ENCODE assay signal across 8 cellular contexts in genomic region chr1:26529405-26529654, GRCh38. TPM values are rescaled to one million over a fixed set of nuclear protein-coding genes. Genes with fewer than 3 reads are reported as not detected.
DNase-seq lines count a peak whose midpoint lies in the region; ATAC-seq and TF ChIP-seq lines count a peak whose summit lies in the region.

No MANE protein-coding gene starts in this region.

- H3K4me3 ChIP-seq in BLaER1 treated with 17β-estradiol and CSF1 and Interleukin-3, amounts not matched to agents 10 nM and 100 nM, result peak overlapping the region; percentile 84 to 99 (median 96)
- H3K4me3 ChIP-seq in HUES6 (ENCODE audit: low read depth, low read length) (peak overlapping the region; percentile 61), breast epithelium (peak overlapping the region; percentile 53 to 99 (median 77))

- H3K27me3 ChIP-seq in BLaER1 treated with 17β-estradiol and CSF1 and Interleukin-3, amounts not matched to agents 10 nM and 100 nM, result no peaks in the 10 kb centered on the region
- H3K27me3 ChIP-seq in HUES6 (ENCODE audit: control insufficient read depth, insufficient read depth, low read length) (no peaks in the 10 kb centered on the region; the same call in 1 of the 2 replicates), breast epithelium (no peaks in the 10 kb centered on the region)

- intact Hi-C loops in breast epithelium (cut with DNase I; ENCODE audit: low total_unique reads), result no loop called here

- ATAC-seq in natural killer cell treated with Interleukin-12 subunit alpha and Interleukin-12 subunit beta and Interleukin-15 and Interleukin-18, amount 100 ng/mL, for 72 hours, result no peak
- ATAC-seq in GM21360 (IDR thresholded peaks at IDR 0.05; ENCODE audit: unreplicated experiment) (no peak), GM21526 (IDR thresholded peaks at IDR 0.05; ENCODE audit: low FRiP score, unreplicated experiment) (no peak)

- TF ChIP-seq CTCF in breast epithelium (IDR thresholded peaks at IDR 0.05), result no peak

- H3K27ac Mint-ChIP-seq in natural killer cell treated with Interleukin-12 subunit alpha and Interleukin-12 subunit beta and Interleukin-15 and Interleukin-18, amount 100 ng/mL, for 72 hours, result peak overlapping the region; percentile 69 to 90

- H3K9me3 Mint-ChIP-seq in natural killer cell treated with Interleukin-12 subunit alpha and Interleukin-12 subunit beta and Interleukin-15 and Interleukin-18, amount 100 ng/mL, for 72 hours, result no peaks in the 10 kb centered on the region

- peaks cover 41 to 50% (median 46%) of the 10 kb centered on the region in 10 experiments for H3K4me1 ChIP-seq in BLaER1 treated with 17β-estradiol and CSF1 and Interleukin-3, amounts not matched to agents 10 nM and 100 nM
- peaks cover 23% of the 10 kb centered on the region for H3K4me1 ChIP-seq in HUES6 (ENCODE audit: control insufficient read depth, insufficient read depth, low read length)
- peaks cover 0 to 11% of the 10 kb centered on the region in 2 donors for H3K4me1 ChIP-seq in breast epithelium

- H3K36me3 Mint-ChIP-seq in natural killer cell treated with Interleukin-12 subunit alpha and Interleukin-12 subunit beta and Interleukin-15 and Interleukin-18, amount 100 ng/mL, for 72 hours, result no peaks in the 10 kb centered on the region

- H4K20me1 ChIP-seq in BLaER1 treated with 17β-estradiol and CSF1 and Interleukin-3, amounts not matched to agents 10 nM and 100 nM, result peaks cover 0 to 37% (median 21%) of the 10 kb centered on the region in 11 experiments; a peak in 15 of 22 replicates

- no peak for DNase-seq in breast epithelium (ENCODE audit: low spot score in 2 of 2)
- no peak for DNase-seq in natural killer cell treated with Interleukin-12 subunit alpha and Interleukin-12 subunit beta and Interleukin-15 and Interleukin-18, amount 100 ng/mL, for 72 hours (ENCODE audit: low spot score)
- no peak for DNase-seq in HT-29 (ENCODE audit: low spot score)
- no peak for DNase-seq in dedifferentiated amniotic fluid mesenchymal stem cell (ENCODE audit: extremely low spot score)

- TF ChIP-seq POLR2A in breast epithelium (IDR thresholded peaks at IDR 0.05), result no peak

- peak overlapping the region; percentile 88 to 96 (median 91); a peak in 21 of 22 replicates for H3K9ac ChIP-seq in BLaER1 treated with 17β-estradiol and CSF1 and Interleukin-3, amounts not matched to agents 10 nM and 100 nM
- peak overlapping the region; percentile 63 for H3K9ac ChIP-seq in HUES6 (ENCODE audit: low read length)

- peak overlapping the region; percentile 63 to 100 (median 97) for H3K4me2 ChIP-seq in BLaER1 treated with 17β-estradiol and CSF1 and Interleukin-3, amounts not matched to agents 10 nM and 100 nM

- peak overlapping the region; percentile 48 to 99 (median 83); a peak in 20 of 22 replicates for H3K27ac ChIP-seq in BLaER1 treated with 17β-estradiol and CSF1 and Interleukin-3, amounts not matched to agents 10 nM and 100 nM
- H3K27ac ChIP-seq in HUES6 (ENCODE audit: low read depth, low read length), result no peak overlapping the region
- peak overlapping the region; percentile 90 to 92 for H3K27ac ChIP-seq in breast epithelium

- H3K4me3 Mint-ChIP-seq in natural killer cell treated with Interleukin-12 subunit alpha and Interleukin-12 subunit beta and Interleukin-15 and Interleukin-18, amount 100 ng/mL, for 72 hours, result peak overlapping the region; percentile 89

- peaks cover 0 to 15% (median 5%) of the 10 kb centered on the region in 11 experiments; a peak in 7 of 22 replicates for H3K36me3 ChIP-seq in BLaER1 treated with 17β-estradiol and CSF1 and Interleukin-3, amounts not matched to agents 10 nM and 100 nM
- H3K36me3 ChIP-seq in HUES6 (ENCODE audit: control insufficient read depth, insufficient read depth, low read length) (no peaks in the 10 kb centered on the region), breast epithelium (no peaks in the 10 kb centered on the region)

- H3K9me3 ChIP-seq in BLaER1 treated with 17β-estradiol and CSF1 and Interleukin-3, amounts not matched to agents 10 nM and 100 nM (replicated peaks in 1 of 11), result no peaks in the 10 kb centered on the region
- H3K9me3 ChIP-seq in HUES6 (ENCODE audit: control insufficient read depth, insufficient read depth, low read depth, low read length), result no peaks in the 10 kb centered on the region
- no peaks in the 10 kb centered on the region for H3K9me3 ChIP-seq in breast epithelium

- H3K4me1 Mint-ChIP-seq in natural killer cell treated with Interleukin-12 subunit alpha and Interleukin-12 subunit beta and Interleukin-15 and Interleukin-18, amount 100 ng/mL, for 72 hours (ENCODE audit: low read depth in 2 of 2), result peaks cover 9 to 15% of the 10 kb centered on the region in 2 donors

- peaks cover 5% of the 10 kb centered on the region in 2 donors for H3K27me3 Mint-ChIP-seq in natural killer cell treated with Interleukin-12 subunit alpha and Interleukin-12 subunit beta and Interleukin-15 and Interleukin-18, amount 100 ng/mL, for 72 hours

RNA-seq across cellular contexts. Expression of gene RPS6KA1, which starts 0.2 kb away (rescaled TPM):
- 10 to 100 TPM; 12.5 to 43.0 (median 30.8) TPM for total RNA-seq in breast epithelium
- 100 to 1,000 TPM; 324 to 369 TPM for total RNA-seq in natural killer cell treated with Interleukin-12 subunit alpha and Interleukin-12 subunit beta and Interleukin-15 and Interleukin-18, amount 100 ng/mL, for 72 hours
- total RNA-seq in HT-29 (2014; rRNA removed; shearing (Covaris generic)), result 72.6 and 79.8 TPM in 2 replicates

RNA-seq across cellular contexts. Expression of gene HMGN2, which starts 57.1 kb away (rescaled TPM):
- total RNA-seq in breast epithelium, result 100 to 1,000 TPM; 192 to 261 (median 204) TPM
- 100 to 1,000 TPM; 493 to 648 TPM for total RNA-seq in natural killer cell treated with Interleukin-12 subunit alpha and Interleukin-12 subunit beta and Interleukin-15 and Interleukin-18, amount 100 ng/mL, for 72 hours
- total RNA-seq in HT-29 (2014; rRNA removed; shearing (Covaris generic)), result 449 and 531 TPM in 2 replicates
